1 cellular context compared by ENCODE assay signal in the genomic region with DNA sequence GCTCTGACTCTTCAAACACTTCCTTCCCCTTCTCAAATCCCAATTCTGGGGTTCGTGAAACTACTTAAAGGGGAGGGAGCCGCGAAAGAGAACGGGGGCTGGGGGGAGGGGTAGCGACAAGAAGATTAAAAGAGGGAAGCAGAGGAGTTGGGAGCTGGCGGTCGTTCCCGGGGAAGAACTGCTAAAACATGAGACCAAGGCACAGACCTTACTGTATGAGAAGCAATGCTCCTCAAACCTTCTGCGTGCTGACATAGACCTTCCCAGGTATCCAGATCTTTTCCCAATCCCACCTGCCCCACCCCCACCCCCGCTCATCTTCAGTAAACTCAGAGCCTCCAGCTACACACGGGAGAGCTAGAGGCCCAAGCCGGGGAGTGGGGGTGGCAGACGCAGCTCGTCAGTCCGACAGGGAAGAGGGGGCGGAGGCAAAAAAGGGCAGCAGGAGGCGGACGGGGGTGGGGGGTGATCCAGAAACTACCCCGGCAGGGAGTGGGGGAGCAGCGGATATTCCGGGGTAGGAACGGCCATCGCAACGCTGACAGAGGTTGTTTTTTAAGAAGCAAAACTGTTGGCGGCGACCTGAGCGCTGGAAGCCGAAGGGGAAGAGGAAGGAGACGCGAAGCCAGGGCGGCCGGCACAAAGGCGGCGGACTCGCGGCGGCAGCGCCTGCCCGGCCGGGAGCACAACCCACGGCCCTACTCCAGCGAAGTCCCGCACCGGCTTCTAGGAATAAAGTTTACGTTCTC.
A peak's percentile ranks its signal among the peaks of the same experiment; 100 is the strongest.
TF ChIP-seq lines count a peak whose summit lies in the region.

No MANE protein-coding gene starts in this region.

TF ChIP-seq in K562, 482 proteins besides CTCF, POLR2A, EP300 and RAD21 (continued from another document and continues in another):
- TF ChIP-seq, protein P1, sequence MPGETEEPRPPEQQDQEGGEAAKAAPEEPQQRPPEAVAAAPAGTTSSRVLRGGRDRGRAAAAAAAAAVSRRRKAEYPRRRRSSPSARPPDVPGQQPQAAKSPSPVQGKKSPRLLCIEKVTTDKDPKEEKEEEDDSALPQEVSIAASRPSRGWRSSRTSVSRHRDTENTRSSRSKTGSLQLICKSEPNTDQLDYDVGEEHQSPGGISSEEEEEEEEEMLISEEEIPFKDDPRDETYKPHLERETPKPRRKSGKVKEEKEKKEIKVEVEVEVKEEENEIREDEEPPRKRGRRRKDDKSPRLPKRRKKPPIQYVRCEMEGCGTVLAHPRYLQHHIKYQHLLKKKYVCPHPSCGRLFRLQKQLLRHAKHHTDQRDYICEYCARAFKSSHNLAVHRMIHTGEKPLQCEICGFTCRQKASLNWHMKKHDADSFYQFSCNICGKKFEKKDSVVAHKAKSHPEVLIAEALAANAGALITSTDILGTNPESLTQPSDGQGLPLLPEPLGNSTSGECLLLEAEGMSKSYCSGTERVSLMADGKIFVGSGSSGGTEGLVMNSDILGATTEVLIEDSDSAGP (CRISPR knock-in tag; IDR thresholded peaks at IDR 0.05): no peak
- TF ChIP-seq, protein P2, sequence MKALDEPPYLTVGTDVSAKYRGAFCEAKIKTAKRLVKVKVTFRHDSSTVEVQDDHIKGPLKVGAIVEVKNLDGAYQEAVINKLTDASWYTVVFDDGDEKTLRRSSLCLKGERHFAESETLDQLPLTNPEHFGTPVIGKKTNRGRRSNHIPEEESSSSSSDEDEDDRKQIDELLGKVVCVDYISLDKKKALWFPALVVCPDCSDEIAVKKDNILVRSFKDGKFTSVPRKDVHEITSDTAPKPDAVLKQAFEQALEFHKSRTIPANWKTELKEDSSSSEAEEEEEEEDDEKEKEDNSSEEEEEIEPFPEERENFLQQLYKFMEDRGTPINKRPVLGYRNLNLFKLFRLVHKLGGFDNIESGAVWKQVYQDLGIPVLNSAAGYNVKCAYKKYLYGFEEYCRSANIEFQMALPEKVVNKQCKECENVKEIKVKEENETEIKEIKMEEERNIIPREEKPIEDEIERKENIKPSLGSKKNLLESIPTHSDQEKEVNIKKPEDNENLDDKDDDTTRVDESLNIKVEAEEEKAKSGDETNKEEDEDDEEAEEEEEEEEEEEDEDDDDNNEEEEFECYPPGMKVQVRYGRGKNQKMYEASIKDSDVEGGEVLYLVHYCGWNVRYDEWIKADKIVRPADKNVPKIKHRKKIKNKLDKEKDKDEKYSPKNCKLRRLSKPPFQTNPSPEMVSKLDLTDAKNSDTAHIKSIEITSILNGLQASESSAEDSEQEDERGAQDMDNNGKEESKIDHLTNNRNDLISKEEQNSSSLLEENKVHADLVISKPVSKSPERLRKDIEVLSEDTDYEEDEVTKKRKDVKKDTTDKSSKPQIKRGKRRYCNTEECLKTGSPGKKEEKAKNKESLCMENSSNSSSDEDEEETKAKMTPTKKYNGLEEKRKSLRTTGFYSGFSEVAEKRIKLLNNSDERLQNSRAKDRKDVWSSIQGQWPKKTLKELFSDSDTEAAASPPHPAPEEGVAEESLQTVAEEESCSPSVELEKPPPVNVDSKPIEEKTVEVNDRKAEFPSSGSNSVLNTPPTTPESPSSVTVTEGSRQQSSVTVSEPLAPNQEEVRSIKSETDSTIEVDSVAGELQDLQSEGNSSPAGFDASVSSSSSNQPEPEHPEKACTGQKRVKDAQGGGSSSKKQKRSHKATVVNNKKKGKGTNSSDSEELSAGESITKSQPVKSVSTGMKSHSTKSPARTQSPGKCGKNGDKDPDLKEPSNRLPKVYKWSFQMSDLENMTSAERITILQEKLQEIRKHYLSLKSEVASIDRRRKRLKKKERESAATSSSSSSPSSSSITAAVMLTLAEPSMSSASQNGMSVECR (CRISPR knock-in tag; IDR thresholded peaks at IDR 0.05): peak; percentile 42; the same call in 1 of the 2 replicates
- TF ChIP-seq, protein P3, sequence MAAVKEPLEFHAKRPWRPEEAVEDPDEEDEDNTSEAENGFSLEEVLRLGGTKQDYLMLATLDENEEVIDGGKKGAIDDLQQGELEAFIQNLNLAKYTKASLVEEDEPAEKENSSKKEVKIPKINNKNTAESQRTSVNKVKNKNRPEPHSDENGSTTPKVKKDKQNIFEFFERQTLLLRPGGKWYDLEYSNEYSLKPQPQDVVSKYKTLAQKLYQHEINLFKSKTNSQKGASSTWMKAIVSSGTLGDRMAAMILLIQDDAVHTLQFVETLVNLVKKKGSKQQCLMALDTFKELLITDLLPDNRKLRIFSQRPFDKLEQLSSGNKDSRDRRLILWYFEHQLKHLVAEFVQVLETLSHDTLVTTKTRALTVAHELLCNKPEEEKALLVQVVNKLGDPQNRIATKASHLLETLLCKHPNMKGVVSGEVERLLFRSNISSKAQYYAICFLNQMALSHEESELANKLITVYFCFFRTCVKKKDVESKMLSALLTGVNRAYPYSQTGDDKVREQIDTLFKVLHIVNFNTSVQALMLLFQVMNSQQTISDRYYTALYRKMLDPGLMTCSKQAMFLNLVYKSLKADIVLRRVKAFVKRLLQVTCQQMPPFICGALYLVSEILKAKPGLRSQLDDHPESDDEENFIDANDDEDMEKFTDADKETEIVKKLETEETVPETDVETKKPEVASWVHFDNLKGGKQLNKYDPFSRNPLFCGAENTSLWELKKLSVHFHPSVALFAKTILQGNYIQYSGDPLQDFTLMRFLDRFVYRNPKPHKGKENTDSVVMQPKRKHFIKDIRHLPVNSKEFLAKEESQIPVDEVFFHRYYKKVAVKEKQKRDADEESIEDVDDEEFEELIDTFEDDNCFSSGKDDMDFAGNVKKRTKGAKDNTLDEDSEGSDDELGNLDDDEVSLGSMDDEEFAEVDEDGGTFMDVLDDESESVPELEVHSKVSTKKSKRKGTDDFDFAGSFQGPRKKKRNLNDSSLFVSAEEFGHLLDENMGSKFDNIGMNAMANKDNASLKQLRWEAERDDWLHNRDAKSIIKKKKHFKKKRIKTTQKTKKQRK (IDR thresholded peaks at IDR 0.05; ENCODE audit: borderline replicate concordance, low read depth, low read length): no peak
- TF ChIP-seq MXI1 (IDR thresholded peaks at IDR 0.05; ENCODE audit: low read depth, low read length) (0 out of 2 replicates have a peak, but pooled peaks have one; percentile 20), POLR2G (IDR thresholded peaks at IDR 0.05; ENCODE audit: low read depth, low read length) (peak; percentile 90), ETV1 (tag; conservative IDR thresholded peaks at IDR 0.05; ENCODE audit: low read depth) (0 out of 2 replicates have a peak, but pooled peaks have one; percentile 19), RBFOX2 (IDR thresholded peaks at IDR 0.05; ENCODE audit: low read depth, low read length) (peak; percentile 89), CBFA2T3 (IDR thresholded peaks at IDR 0.05) (no peak), ASH1L (IDR thresholded peaks at IDR 0.05; ENCODE audit: borderline replicate concordance, low read depth, partially characterized antibody) (no peak), RCOR1 (IDR thresholded peaks at IDR 0.05; ENCODE audit: borderline replicate concordance in 1 of 2, low read depth in 2 of 2, low read length in 2 of 2) (peak in 1 of 2 experiments; percentile 42; a peak in 1 of 4 replicates), CAMTA2 (CRISPR knock-in tag; conservative IDR thresholded peaks at IDR 0.05) (no peak), HIVEP1 (CRISPR knock-in tag; IDR thresholded peaks at IDR 0.05) (no peak), FOXK2 (conservative IDR thresholded peaks at IDR 0.05 in 1 of 2, IDR thresholded peaks at IDR 0.05 in 1 of 2; ENCODE audit: low read depth in 2 of 2) (peak in 1 of 2 experiments; percentile 38; a peak in 1 of 4 replicates), CHD2 (IDR thresholded peaks at IDR 0.05; ENCODE audit: low read depth, low read length) (peak; percentile 32), TEAD1 (CRISPR knock-in tag; IDR thresholded peaks at IDR 0.05) (peak in 1 of 2 experiments; percentile 15; a peak in 1 of 4 replicates), HMGN3 (IDR thresholded peaks at IDR 0.05; ENCODE audit: borderline replicate concordance, extremely low read depth, insufficient read length, low read depth, low read length) (peak; percentile 59), NFIC (IDR thresholded peaks at IDR 0.05) (0 out of 2 replicates have a peak, but pooled peaks have one; percentile 27), JUN (IDR thresholded peaks at IDR 0.05; ENCODE audit: borderline replicate concordance, low read depth, low read length) (0 out of 2 replicates have a peak, but pooled peaks have one; percentile 23), JUN (CRISPR knock-in tag; IDR thresholded peaks at IDR 0.05; ENCODE audit: borderline replicate concordance) (no peak), ZNF324 (CRISPR knock-in tag; IDR thresholded peaks at IDR 0.05) (no peak), ZBED1 (IDR thresholded peaks at IDR 0.05) (0 out of 2 replicates have a peak, but pooled peaks have one; percentile 34), NONO (IDR thresholded peaks at IDR 0.05; ENCODE audit: low read depth in 2 of 2, low read length in 1 of 2) (peak in 1 of 2 experiments; percentile 49; a peak in 1 of 4 replicates), ZBTB7A (IDR thresholded peaks at IDR 0.05; ENCODE audit: borderline replicate concordance, control insufficient read depth, low read depth, low read length) (peak; percentile 79), ZEB2 (IDR thresholded peaks at IDR 0.05) (0 out of 2 replicates have a peak, but pooled peaks have one; percentile 19), XRCC4 (IDR thresholded peaks at IDR 0.05; ENCODE audit: extremely low read depth, insufficient read depth, insufficient read length) (no peak), MECOM (CRISPR knock-in tag; IDR thresholded peaks at IDR 0.05) (peak; percentile 76), RFX5 (IDR thresholded peaks at IDR 0.05; ENCODE audit: low read depth, low read length) (no peak), BHLHE40 (IDR thresholded peaks at IDR 0.05; ENCODE audit: low read length) (0 out of 2 replicates have a peak, but pooled peaks have one; percentile 25), EGR1 (conservative IDR thresholded peaks at IDR 0.05) (peak; percentile 99), GABPA (tag; conservative IDR thresholded peaks at IDR 0.05; ENCODE audit: low read depth) (peak; percentile 10), NBN (IDR thresholded peaks at IDR 0.05; ENCODE audit: low read depth) (peak; percentile 58; the same call in 1 of the 2 replicates), NFRKB (IDR thresholded peaks at IDR 0.05; ENCODE audit: low read depth) (peak; percentile 81), POLR2H (tag; IDR thresholded peaks at IDR 0.05; ENCODE audit: low read depth) (peak; percentile 90), POLR2B (IDR thresholded peaks at IDR 0.05; ENCODE audit: low read depth, partially characterized antibody) (peak; percentile 75)
- TF ChIP-seq, protein P4, sequence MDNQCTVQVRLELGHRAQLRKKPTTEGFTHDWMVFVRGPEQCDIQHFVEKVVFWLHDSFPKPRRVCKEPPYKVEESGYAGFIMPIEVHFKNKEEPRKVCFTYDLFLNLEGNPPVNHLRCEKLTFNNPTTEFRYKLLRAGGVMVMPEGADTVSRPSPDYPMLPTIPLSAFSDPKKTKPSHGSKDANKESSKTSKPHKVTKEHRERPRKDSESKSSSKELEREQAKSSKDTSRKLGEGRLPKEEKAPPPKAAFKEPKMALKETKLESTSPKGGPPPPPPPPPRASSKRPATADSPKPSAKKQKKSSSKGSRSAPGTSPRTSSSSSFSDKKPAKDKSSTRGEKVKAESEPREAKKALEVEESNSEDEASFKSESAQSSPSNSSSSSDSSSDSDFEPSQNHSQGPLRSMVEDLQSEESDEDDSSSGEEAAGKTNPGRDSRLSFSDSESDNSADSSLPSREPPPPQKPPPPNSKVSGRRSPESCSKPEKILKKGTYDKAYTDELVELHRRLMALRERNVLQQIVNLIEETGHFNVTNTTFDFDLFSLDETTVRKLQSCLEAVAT (IDR thresholded peaks at IDR 0.05): peak in 1 of 2 experiments; percentile 58; a peak in 2 of 4 replicates
- TF ChIP-seq, protein P5, sequence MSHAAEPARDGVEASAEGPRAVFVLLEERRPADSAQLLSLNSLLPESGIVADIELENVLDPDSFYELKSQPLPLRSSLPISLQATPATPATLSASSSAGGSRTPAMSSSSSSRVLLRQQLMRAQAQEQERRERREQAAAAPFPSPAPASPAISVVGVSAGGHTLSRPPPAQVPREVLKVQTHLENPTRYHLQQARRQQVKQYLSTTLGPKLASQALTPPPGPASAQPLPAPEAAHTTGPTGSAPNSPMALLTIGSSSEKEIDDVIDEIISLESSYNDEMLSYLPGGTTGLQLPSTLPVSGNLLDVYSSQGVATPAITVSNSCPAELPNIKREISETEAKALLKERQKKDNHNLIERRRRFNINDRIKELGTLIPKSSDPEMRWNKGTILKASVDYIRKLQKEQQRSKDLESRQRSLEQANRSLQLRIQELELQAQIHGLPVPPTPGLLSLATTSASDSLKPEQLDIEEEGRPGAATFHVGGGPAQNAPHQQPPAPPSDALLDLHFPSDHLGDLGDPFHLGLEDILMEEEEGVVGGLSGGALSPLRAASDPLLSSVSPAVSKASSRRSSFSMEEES (CRISPR knock-in tag; IDR thresholded peaks at IDR 0.05): no peak
- TF ChIP-seq, protein P6, sequence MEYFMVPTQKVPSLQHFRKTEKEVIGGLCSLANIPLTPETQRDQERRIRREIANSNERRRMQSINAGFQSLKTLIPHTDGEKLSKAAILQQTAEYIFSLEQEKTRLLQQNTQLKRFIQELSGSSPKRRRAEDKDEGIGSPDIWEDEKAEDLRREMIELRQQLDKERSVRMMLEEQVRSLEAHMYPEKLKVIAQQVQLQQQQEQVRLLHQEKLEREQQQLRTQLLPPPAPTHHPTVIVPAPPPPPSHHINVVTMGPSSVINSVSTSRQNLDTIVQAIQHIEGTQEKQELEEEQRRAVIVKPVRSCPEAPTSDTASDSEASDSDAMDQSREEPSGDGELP (CRISPR knock-in tag; IDR thresholded peaks at IDR 0.05; ENCODE audit: borderline replicate concordance): peak; percentile 43
- TF ChIP-seq, protein P7, sequence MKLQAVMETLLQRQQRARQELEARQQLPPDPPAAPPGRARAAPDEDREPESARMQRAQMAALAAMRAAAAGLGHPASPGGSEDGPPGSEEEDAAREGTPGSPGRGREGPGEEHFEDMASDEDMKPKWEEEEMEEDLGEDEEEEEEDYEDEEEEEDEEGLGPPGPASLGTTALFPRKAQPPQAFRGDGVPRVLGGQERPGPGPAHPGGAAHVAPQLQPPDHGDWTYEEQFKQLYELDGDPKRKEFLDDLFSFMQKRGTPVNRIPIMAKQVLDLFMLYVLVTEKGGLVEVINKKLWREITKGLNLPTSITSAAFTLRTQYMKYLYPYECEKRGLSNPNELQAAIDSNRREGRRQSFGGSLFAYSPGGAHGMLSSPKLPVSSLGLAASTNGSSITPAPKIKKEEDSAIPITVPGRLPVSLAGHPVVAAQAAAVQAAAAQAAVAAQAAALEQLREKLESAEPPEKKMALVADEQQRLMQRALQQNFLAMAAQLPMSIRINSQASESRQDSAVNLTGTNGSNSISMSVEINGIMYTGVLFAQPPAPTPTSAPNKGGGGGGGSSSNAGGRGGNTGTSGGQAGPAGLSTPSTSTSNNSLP (IDR thresholded peaks at IDR 0.05; ENCODE audit: borderline replicate concordance, low read depth, low read length): no peak
